In the genomic region with DNA sequence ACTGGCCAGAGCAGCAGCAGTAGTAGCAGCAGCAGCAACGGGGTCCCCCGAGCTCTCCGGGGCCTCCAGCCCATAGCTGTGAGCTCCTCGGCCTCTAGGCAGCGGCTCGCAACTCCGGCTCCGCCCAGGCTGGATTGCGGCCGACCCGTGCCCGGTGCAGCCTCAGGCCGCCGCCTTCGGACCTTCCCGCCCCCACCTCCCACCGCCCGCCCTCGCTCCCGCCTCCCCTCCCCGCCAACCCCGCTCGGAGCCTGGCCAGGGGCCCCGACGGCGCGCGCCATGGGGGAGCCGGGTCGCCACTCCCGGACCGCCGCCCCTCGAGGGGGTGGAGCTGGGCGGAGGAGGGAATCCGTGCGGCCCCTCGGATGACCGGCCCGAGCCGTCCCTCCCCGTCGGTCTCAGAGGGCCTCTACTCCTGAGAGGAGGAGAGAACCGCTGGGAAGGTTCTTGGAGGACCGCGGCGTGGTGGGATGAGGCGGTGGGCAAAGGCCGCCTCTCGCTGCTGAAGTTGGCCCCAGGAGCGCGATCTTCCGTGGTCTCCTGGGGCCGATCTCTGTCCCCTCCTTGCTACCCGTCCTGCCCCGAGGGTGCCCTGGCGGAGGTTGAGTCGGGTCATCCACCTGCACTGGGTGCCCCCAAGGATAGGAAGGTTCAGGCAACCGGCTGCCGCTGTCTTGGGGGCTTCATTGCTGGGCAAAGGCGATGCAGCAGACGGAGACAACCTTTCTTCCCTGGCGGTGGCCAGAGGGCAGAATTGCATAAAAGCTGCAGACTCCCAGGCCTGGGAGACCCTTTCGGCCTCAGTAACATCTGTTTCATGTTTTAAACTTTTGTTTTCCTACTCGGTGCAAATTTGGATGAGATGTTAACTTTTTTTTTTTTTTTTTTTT, we compare ENCODE assay signal across 8 cellular contexts. TPM values are rescaled to one million over a fixed set of nuclear protein-coding genes. Genes with fewer than 3 reads are reported as not detected.
DNase-seq lines count a peak whose midpoint lies in the region; ATAC-seq, FAIRE-seq and TF ChIP-seq lines count a peak whose summit lies in the region.

A gene with protein sequence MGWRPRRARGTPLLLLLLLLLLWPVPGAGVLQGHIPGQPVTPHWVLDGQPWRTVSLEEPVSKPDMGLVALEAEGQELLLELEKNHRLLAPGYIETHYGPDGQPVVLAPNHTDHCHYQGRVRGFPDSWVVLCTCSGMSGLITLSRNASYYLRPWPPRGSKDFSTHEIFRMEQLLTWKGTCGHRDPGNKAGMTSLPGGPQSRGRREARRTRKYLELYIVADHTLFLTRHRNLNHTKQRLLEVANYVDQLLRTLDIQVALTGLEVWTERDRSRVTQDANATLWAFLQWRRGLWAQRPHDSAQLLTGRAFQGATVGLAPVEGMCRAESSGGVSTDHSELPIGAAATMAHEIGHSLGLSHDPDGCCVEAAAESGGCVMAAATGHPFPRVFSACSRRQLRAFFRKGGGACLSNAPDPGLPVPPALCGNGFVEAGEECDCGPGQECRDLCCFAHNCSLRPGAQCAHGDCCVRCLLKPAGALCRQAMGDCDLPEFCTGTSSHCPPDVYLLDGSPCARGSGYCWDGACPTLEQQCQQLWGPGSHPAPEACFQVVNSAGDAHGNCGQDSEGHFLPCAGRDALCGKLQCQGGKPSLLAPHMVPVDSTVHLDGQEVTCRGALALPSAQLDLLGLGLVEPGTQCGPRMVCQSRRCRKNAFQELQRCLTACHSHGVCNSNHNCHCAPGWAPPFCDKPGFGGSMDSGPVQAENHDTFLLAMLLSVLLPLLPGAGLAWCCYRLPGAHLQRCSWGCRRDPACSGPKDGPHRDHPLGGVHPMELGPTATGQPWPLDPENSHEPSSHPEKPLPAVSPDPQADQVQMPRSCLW (minus strand): TSS at position 80 of the 890 bp plus-strand sequence. CDS start 6 bp downstream, at position 74.

- H3K27ac ChIP-seq in lung (ENCODE audit: low read depth in 1 of 2, low read length in 1 of 2), result peak within 1 kb of the TSS in 1 of 2 donors; percentile 68
- H3K27ac ChIP-seq in testis, result peak within 1 kb of the TSS; percentile 56 to 59

- TF ChIP-seq POLR2A in testis (IDR thresholded peaks at IDR 0.05), result no peak

- no peaks in the 10 kb centered on the region for H3K9me3 Mint-ChIP-seq in activated T-helper 17 cell treated with anti-CD3 and anti-CD28 coated beads, Interleukin-2, amount 50 U/mL, for 72 hours

- no peak within 1 kb of the TSS for H3K27ac Mint-ChIP-seq in activated T-helper 17 cell treated with anti-CD3 and anti-CD28 coated beads, Interleukin-2, amount 50 U/mL, for 72 hours

- no peak within 1 kb of the TSS for H3K4me3 Mint-ChIP-seq in activated T-helper 17 cell treated with anti-CD3 and anti-CD28 coated beads, Interleukin-2, amount 50 U/mL, for 72 hours

- H3K36me3 ChIP-seq in MG63, result no peaks in the 10 kb centered on the region
- no peaks in the 10 kb centered on the region for H3K36me3 ChIP-seq in lung (ENCODE audit: control insufficient read depth in 2 of 2, insufficient read depth in 2 of 2, low read length in 2 of 2)
- H3K36me3 ChIP-seq in testis (ENCODE audit: low read depth, missing control alignments), result no peaks in the 10 kb centered on the region

- TF ChIP-seq CTCF in lung (IDR thresholded peaks at IDR 0.05; ENCODE audit: control extremely low read depth, extremely low read depth) (no peak), testis (IDR thresholded peaks at IDR 0.05) (no peak)

- 8 to 9% methylated on average over 45 to 65 of the region's 65 CpGs for WGBS in lung, 2 donors
- WGBS in testis, 2 donors, result 13 to 22% methylated on average over 12 to 45 of the region's 65 CpGs

- no peaks in the 10 kb centered on the region for H3K27me3 ChIP-seq in MG63
- no peaks in the 10 kb centered on the region for H3K27me3 ChIP-seq in lung (ENCODE audit: control insufficient read depth, insufficient read depth)
- H3K27me3 ChIP-seq in testis, result no peaks in the 10 kb centered on the region

- H3K4me3 ChIP-seq in MG63 (peak within 1 kb of the TSS; percentile 55), lung (peak within 1 kb of the TSS; percentile 24), testis (peak within 1 kb of the TSS; percentile 51 to 64)

- intact Hi-C loops in testis (cut with DNase I; ENCODE audit: low total_unique reads), result no loop called here

- H3K27me3 Mint-ChIP-seq in activated T-helper 17 cell treated with anti-CD3 and anti-CD28 coated beads, Interleukin-2, amount 50 U/mL, for 72 hours, result peaks cover 44% of the 10 kb centered on the region

- peaks cover 4% of the 10 kb centered on the region for H3K4me1 Mint-ChIP-seq in activated T-helper 17 cell treated with anti-CD3 and anti-CD28 coated beads, Interleukin-2, amount 50 U/mL, for 72 hours

- FAIRE-seq in endometrium (lab: Jason Lieb, UNC), result peak; percentile 33

- ATAC-seq in lung (ENCODE audit: insufficient read depth, low FRiP score), result no peak
- no peak for ATAC-seq in HG03095 (IDR thresholded peaks at IDR 0.05; ENCODE audit: unreplicated experiment)
- ATAC-seq in activated T-helper 17 cell treated with anti-CD3 and anti-CD28 coated beads, Interleukin-2, amount 50 U/mL, for 72 hours (replicated peaks), result no peak

- H3K4me1 ChIP-seq in lung (ENCODE audit: control insufficient read depth in 2 of 2, insufficient read depth in 2 of 2, low read length in 2 of 2) (peaks cover 5 to 6% of the 10 kb centered on the region in 2 donors), testis (peaks cover 25% of the 10 kb centered on the region)

- peak; percentile 58 for DNase-seq in MG63
- DNase-seq in lung (ENCODE audit: low spot score), result no peak
- peak; percentile 31 for DNase-seq in testis
- no peak for DNase-seq in OCI-M1 (lab: John Stamatoyannopoulos, UW)
- DNase-seq in NCI-H345 treated with DMSO at 0.1 percent for 48 hours (lab: John Stamatoyannopoulos, UW; ENCODE audit: unreplicated experiment), result no peak

- H3K36me3 Mint-ChIP-seq in activated T-helper 17 cell treated with anti-CD3 and anti-CD28 coated beads, Interleukin-2, amount 50 U/mL, for 72 hours (ENCODE audit: low read depth), result no peaks in the 10 kb centered on the region

- H3K9me3 ChIP-seq in MG63 (no peaks in the 10 kb centered on the region), lung (ENCODE audit: control insufficient read depth in 2 of 2, insufficient read depth in 1 of 2, low read length in 1 of 2) (no peaks in the 10 kb centered on the region), testis (no peaks in the 10 kb centered on the region)

RNA-seq across cellular contexts. Expression of the gene that starts here (rescaled TPM):
- total RNA-seq in MG63 (2014; rRNA removed; shearing (Covaris generic); ENCODE audit: low replicate concordance), result 4.9 and 7.3 TPM in 2 replicates
- total RNA-seq in lung, result 1 to 10 TPM; 6.6 to 9.6 TPM
- polyA plus RNA-seq in lung, result 10 to 100 TPM in 1 of 2 donors, 1 to 10 TPM in 1; 3.2 to 16.4 TPM
- total RNA-seq in testis, result 10 to 100 TPM; 35.4 to 61.1 TPM
- polyA plus RNA-seq in testis (ENCODE audit: insufficient read depth, low read depth, low replicate concordance), result 25.5 TPM
- total RNA-seq in activated T-helper 17 cell treated with anti-CD3 and anti-CD28 coated beads, Interleukin-2, amount 50 U/mL, for 72 hours, result not detected

Comparison
In these comparisons a context has a peak if more than half of its experiments do, and no peak if none do; other contexts are left out.
1. DNase-seq: peak in MG63 (single experiment) and testis (single experiment); none in lung (single experiment), OCI-M1 (single experiment) and NCI-H345 treated with DMSO at 0.1 percent for 48 hours (single experiment).
2. Peak in every context shown above with its lines, with median percentiles within 50 percentile points of each other: H3K4me3 ChIP-seq.